ENCODE assay signal across 1 cellular context in genomic region chr3:183159319-183159718, GRCh38.
TF ChIP-seq lines count a peak whose summit lies in the region.

No MANE protein-coding gene starts in this region.

TF ChIP-seq in H1, 55 proteins besides CTCF, POLR2A, EP300 and RAD21 (continued from another document):
- TF ChIP-seq MAX (IDR thresholded peaks at IDR 0.05) (no peak), TAF7 (optimal IDR thresholded peaks at IDR 0.05; ENCODE audit: borderline replicate concordance, low read depth, low read length) (no peak)
TF ChIP-seq in H1: peak in this region for 0.
